Comparison of ENCODE assay signal across 8 cellular contexts in genomic region chr4:142840516-142841123, GRCh38. TPM values are rescaled to one million over a fixed set of nuclear protein-coding genes. Genes with fewer than 3 reads are reported as not detected.
DNase-seq lines count a peak whose midpoint lies in the region; ATAC-seq, FAIRE-seq and TF ChIP-seq lines count a peak whose summit lies in the region.

No MANE protein-coding gene starts in this region.

- peaks cover 5% of the 10 kb centered on the region for H3K27me3 ChIP-seq in osteoblast (ENCODE audit: insufficient read depth, low read length)

- H3K9me3 ChIP-seq in osteoblast (ENCODE audit: low read depth, low read length): no peaks in the 10 kb centered on the region

- H3K4me2 ChIP-seq in osteoblast (ENCODE audit: insufficient read depth, low read length): no peak overlapping the region

- no peaks in the 10 kb centered on the region for H3K79me2 ChIP-seq in osteoblast (ENCODE audit: insufficient read depth, low read length)

- H4K20me1 ChIP-seq in osteoblast (ENCODE audit: insufficient read depth, low read length): no peaks in the 10 kb centered on the region

- ATAC-seq in GM21528 (IDR thresholded peaks at IDR 0.05; ENCODE audit: low FRiP score, unreplicated experiment): no peak

- peak; percentile 80 for TF ChIP-seq CTCF in osteoblast (IDR thresholded peaks at IDR 0.05; ENCODE audit: extremely low read depth, low read depth, low read length)

- TF ChIP-seq POLR2A in GM12892 (IDR thresholded peaks at IDR 0.05; ENCODE audit: low read depth, low read length): no peak

- H2AFZ ChIP-seq in osteoblast (ENCODE audit: low read length): no peak overlapping the region

- H3K4me1 ChIP-seq in osteoblast (ENCODE audit: insufficient read depth, low read length): peaks cover 4% of the 10 kb centered on the region

- peak; percentile 22 for DNase-seq in NCI-H510A treated with DMSO at 0.1 percent for 48 hours (lab: John Stamatoyannopoulos, UW)
- no peak for DNase-seq in NCI-H510A (lab: John Stamatoyannopoulos, UW)
- peak; percentile 20 for DNase-seq in NCI-H460 (ENCODE audit: extremely low read depth, low read depth)
- peak; percentile 73 for DNase-seq in dermis blood vessel endothelial cell
- no peak for DNase-seq in osteoblast (ENCODE audit: insufficient read length, low spot score, missing footprints)
- DNase-seq in GM12892 (ENCODE audit: insufficient read length): no peak
- no peak for DNase-seq in stimulated activated CD4-positive, alpha-beta T cell treated with anti-CD3 and anti-CD28 coated beads, Interleukin-12 subunit alpha, Interleukin-12 subunit beta, amount 100 ng/mL, for 4 hours

- H3K4me3 ChIP-seq in osteoblast (ENCODE audit: insufficient read depth, low read length): no peak overlapping the region

- no peaks in the 10 kb centered on the region for H3K36me3 ChIP-seq in osteoblast (ENCODE audit: insufficient read depth, low read length)

- H3K27ac ChIP-seq in osteoblast (ENCODE audit: low read depth, low read length): no peak overlapping the region

- no peak for FAIRE-seq in GM12892 (lab: Jason Lieb, UNC)

RNA-seq across cellular contexts. Expression of gene INPP4B, which starts 5.5 kb away (rescaled TPM):
- total RNA-seq in NCI-H460 (2014; rRNA removed; shearing (Covaris generic)): 3.9 and 4.0 TPM in 2 replicates
- polyA plus RNA-seq in NCI-H460 (2014; cell fraction: nucleus; rRNA removed): 0.31 and 1.5 TPM in 2 replicates
- total RNA-seq in dermis blood vessel endothelial cell (20.9 and 43.2 TPM in 2 replicates), osteoblast (11.6 and 15.6 TPM in 2 replicates)
- polyA plus RNA-seq in GM12892 (2012; ENCODE audit: missing spikeins): 1.3 TPM

Comparison
In these comparisons a context has a peak if more than half of its experiments do, and no peak if none do; other contexts are left out.
1. DNase-seq: peak in NCI-H510A treated with DMSO at 0.1 percent for 48 hours (single experiment), NCI-H460 (single experiment) and dermis blood vessel endothelial cell (single experiment); none in NCI-H510A (single experiment), osteoblast (single experiment), GM12892 (single experiment) and stimulated activated CD4-positive, alpha-beta T cell treated with anti-CD3 and anti-CD28 coated beads, Interleukin-12 subunit alpha, Interleukin-12 subunit beta, amount 100 ng/mL, for 4 hours (single experiment).